10 cellular contexts compared by ENCODE assay signal in genomic region chr4:56386091-56386490, GRCh38. TPM values are rescaled to one million over a fixed set of nuclear protein-coding genes. Genes with fewer than 3 reads are reported as not detected.
DNase-seq lines count a peak whose midpoint lies in the region; ATAC-seq and TF ChIP-seq lines count a peak whose summit lies in the region.
"Had no signal": no experiment of that assay in that cellular context is flagged by ENCODE, and none has a peak within 500 bp of the region (broad histone marks: within the 10 kb centered on the region; RNA-seq: fewer than 3 reads in every experiment).

No MANE protein-coding gene starts in this region.

- H3K27ac ChIP-seq in heart right ventricle: peak overlapping the region in 2 of 10 donors; percentile 95 to 96
- H3K27ac ChIP-seq in left lung: peak overlapping the region; percentile 98 to 99
- H3K27ac ChIP-seq in upper lobe of right lung: peak overlapping the region; percentile 98

- H3K27me3 ChIP-seq in heart right ventricle (no peaks in the 10 kb centered on the region), left lung (no peaks in the 10 kb centered on the region), upper lobe of right lung (no peaks in the 10 kb centered on the region)

- no peak for ATAC-seq in heart right ventricle
- no peak for ATAC-seq in left ventricle myocardium superior
- ATAC-seq in activated naive CD8-positive, alpha-beta T cell treated with anti-CD3 and anti-CD28 coated beads, Interleukin-2, amount 10 ng/mL, durations not matched to agents 7 days and 5 days (ENCODE audit: low read depth): no peak
- no peak for ATAC-seq in left lung
- ATAC-seq in upper lobe of right lung: no peak
- no peak for ATAC-seq in GM18870 (IDR thresholded peaks at IDR 0.05; ENCODE audit: unreplicated experiment)

- POLR2A ChIA-PET in activated naive CD8-positive, alpha-beta T cell treated with anti-CD3 and anti-CD28 coated beads, Interleukin-2, amount 10 ng/mL, durations not matched to agents 7 days and 5 days (lab: Charles Lee): interaction anchor here (0.5 to 2.8 kb wide), 6 partner anchors 17 to 592 kb away, joined by 3 to 46 read pairs (median 8); partner anchors contain the start of genes NOA1, PAICS, POLR2B and PPAT

- H3K27me3 Mint-ChIP-seq in activated naive CD8-positive, alpha-beta T cell treated with anti-CD3 and anti-CD28 coated beads, Interleukin-2, amount 10 ng/mL, durations not matched to agents 7 days and 5 days: no peaks in the 10 kb centered on the region

- peak overlapping the region; percentile 94 for H3K4me3 Mint-ChIP-seq in activated naive CD8-positive, alpha-beta T cell treated with anti-CD3 and anti-CD28 coated beads, Interleukin-2, amount 10 ng/mL, durations not matched to agents 7 days and 5 days

- H3K36me3 Mint-ChIP-seq in activated naive CD8-positive, alpha-beta T cell treated with anti-CD3 and anti-CD28 coated beads, Interleukin-2, amount 10 ng/mL, durations not matched to agents 7 days and 5 days: peaks cover 2% of the 10 kb centered on the region

- peak overlapping the region; percentile 99 for H3K27ac Mint-ChIP-seq in activated naive CD8-positive, alpha-beta T cell treated with anti-CD3 and anti-CD28 coated beads, Interleukin-2, amount 10 ng/mL, durations not matched to agents 7 days and 5 days

- H3K36me3 ChIP-seq in heart right ventricle (peaks cover 0 to 17% (median 4%) of the 10 kb centered on the region in 9 donors), left lung (no peaks in the 10 kb centered on the region), upper lobe of right lung (no peaks in the 10 kb centered on the region)

- TF ChIP-seq CTCF in heart right ventricle (IDR thresholded peaks at IDR 0.05) (no peak), left lung (IDR thresholded peaks at IDR 0.05) (no peak), upper lobe of right lung (IDR thresholded peaks at IDR 0.05) (no peak)

- H3K4me1 Mint-ChIP-seq in activated naive CD8-positive, alpha-beta T cell treated with anti-CD3 and anti-CD28 coated beads, Interleukin-2, amount 10 ng/mL, durations not matched to agents 7 days and 5 days: peaks cover 21% of the 10 kb centered on the region

- DNase-seq in heart right ventricle (no peak), left ventricle myocardium superior (no peak), left lung (no peak), upper lobe of right lung (no peak), AG20443 (ENCODE audit: low spot score) (no peak), NCI-H1436 (lab: John Stamatoyannopoulos, UW) (no peak)
- no peak for DNase-seq in activated naive CD8-positive, alpha-beta T cell treated with anti-CD3 and anti-CD28 coated beads, Interleukin-2, amount 10 ng/mL, durations not matched to agents 7 days and 5 days
- DNase-seq: H7, NCI-H187 had no signal

- no peaks in the 10 kb centered on the region for H3K9me3 Mint-ChIP-seq in activated naive CD8-positive, alpha-beta T cell treated with anti-CD3 and anti-CD28 coated beads, Interleukin-2, amount 10 ng/mL, durations not matched to agents 7 days and 5 days

- H3K4me3 ChIP-seq in heart right ventricle: peak overlapping the region in 7 of 10 donors; percentile 63 to 88 (median 73)
- H3K4me3 ChIP-seq in left lung: peak overlapping the region; percentile 8 to 73
- peak overlapping the region; percentile 82 for H3K4me3 ChIP-seq in upper lobe of right lung

- 96 to 97% methylated on average over 4 of the region's 4 CpGs for WGBS in heart right ventricle, 2 donors

- H3K9me3 ChIP-seq in heart right ventricle (no peaks in the 10 kb centered on the region), left lung (no peaks in the 10 kb centered on the region), upper lobe of right lung (no peaks in the 10 kb centered on the region)

- intact Hi-C loops in heart right ventricle (cut with DNase I) (loop anchor here in 3 of 10 donors (2.0 to 5.0 kb wide), 2 partner anchors 49 to 51 kb away; partner anchors contain the start of genes PPAT (in 3 of the 3) and PAICS (in 2 of the 3)), left ventricle myocardium superior (cut with micrococcal nuclease) (no loop called here), left lung (cut with DNase I) (no loop called here), upper lobe of right lung (cut with DNase I) (no loop called here)

- H3K4me1 ChIP-seq in heart right ventricle: peaks cover 4 to 27% (median 18%) of the 10 kb centered on the region in 9 donors
- peaks cover 0 to 26% of the 10 kb centered on the region in 2 donors for H3K4me1 ChIP-seq in left lung
- H3K4me1 ChIP-seq in upper lobe of right lung: peaks cover 10% of the 10 kb centered on the region

RNA-seq across cellular contexts. Expression of gene AASDH, which starts 1.2 kb away (rescaled TPM):
- 1 to 10 TPM; 4.8 to 8.7 (median 6.7) TPM for total RNA-seq in heart right ventricle
- 1 to 10 TPM; 2.0 to 3.1 TPM for polyA plus RNA-seq in heart right ventricle
- 5.3 TPM for total RNA-seq in left ventricle myocardium superior
- 10 to 100 TPM; 10.3 to 12.8 TPM for total RNA-seq in activated naive CD8-positive, alpha-beta T cell treated with anti-CD3 and anti-CD28 coated beads, Interleukin-2, amount 10 ng/mL, durations not matched to agents 7 days and 5 days
- total RNA-seq in left lung: 10 to 100 TPM; 12.3 to 15.3 TPM
- 14.6 TPM for total RNA-seq in upper lobe of right lung

RNA-seq across cellular contexts. Expression of gene PPAT, which starts 49.3 kb away (rescaled TPM):
- total RNA-seq in heart right ventricle (1 to 10 TPM; 1.8 to 5.2 (median 3.1) TPM), left ventricle myocardium superior (5.1 TPM), left lung (1 to 10 TPM; 6.4 to 9.5 TPM), upper lobe of right lung (5.8 TPM)
- 1 to 10 TPM in 1 of 2 donors, under 1 TPM in 1; 0.66 to 2.7 TPM for polyA plus RNA-seq in heart right ventricle
- 10 to 100 TPM; 20.8 to 22.4 TPM for total RNA-seq in activated naive CD8-positive, alpha-beta T cell treated with anti-CD3 and anti-CD28 coated beads, Interleukin-2, amount 10 ng/mL, durations not matched to agents 7 days and 5 days

RNA-seq across cellular contexts. Expression of gene PAICS, which starts 50.0 kb away (rescaled TPM):
- total RNA-seq in heart right ventricle: 10 to 100 TPM; 20.2 to 32.5 (median 24.7) TPM
- polyA plus RNA-seq in heart right ventricle: 10 to 100 TPM; 14.0 to 36.9 TPM
- 20.0 TPM for total RNA-seq in left ventricle myocardium superior
- 100 to 1,000 TPM; 120 to 125 TPM for total RNA-seq in activated naive CD8-positive, alpha-beta T cell treated with anti-CD3 and anti-CD28 coated beads, Interleukin-2, amount 10 ng/mL, durations not matched to agents 7 days and 5 days
- 10 to 100 TPM; 34.6 to 63.5 TPM for total RNA-seq in left lung
- 23.6 TPM for total RNA-seq in upper lobe of right lung
